ENCODE assay signal across 33 cellular contexts in the genomic region with DNA sequence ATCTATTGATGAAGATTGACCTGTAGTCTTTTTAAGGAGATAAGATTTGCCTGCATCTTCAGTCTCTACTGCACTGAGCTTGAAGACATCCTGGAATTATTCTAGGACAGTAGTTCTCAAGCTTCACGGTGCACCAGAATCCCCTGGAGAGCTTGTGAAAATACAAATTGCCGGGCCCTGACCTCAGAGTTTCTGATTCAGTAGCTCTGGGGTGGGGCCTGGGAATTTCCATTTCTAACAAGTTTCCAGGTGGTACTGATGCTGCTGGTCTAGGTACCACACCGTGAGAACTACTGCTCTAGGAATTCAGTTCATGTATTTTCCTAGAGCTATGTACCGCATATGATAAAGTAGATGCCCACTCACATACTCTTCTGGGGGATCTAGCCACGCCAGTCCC.
"Had no signal": no experiment of that assay in that cellular context is flagged by ENCODE, and none has a peak within 500 bp of the region (broad histone marks: within the 10 kb centered on the region; RNA-seq: fewer than 3 reads in every experiment).

No MANE protein-coding gene starts in this region.

- H3K36me3 ChIP-seq: brain microvascular endothelial cell, esophagus muscularis mucosa, gastrocnemius medialis, heart left ventricle, WERI-Rb-1 had no signal

- DNase-seq: activated B cell treated with CpG ODN at 0.5 μM for 24 hours; activated CD4-positive, alpha-beta T cell treated with anti-CD3 and anti-CD28 coated beads for 48 hours; activated CD4-positive, alpha-beta T cell treated with anti-CD3 and anti-CD28 coated beads, Interleukin-2, amount 50 U/mL, for 1 hour; activated CD4-positive, alpha-beta T cell treated with anti-CD3 and anti-CD28 coated beads, Interleukin-2, amount 50 U/mL, for 48 hours; activated CD8-positive, alpha-beta memory T cell treated with anti-CD3 and anti-CD28 coated beads for 24 hours; activated CD8-positive, alpha-beta T cell treated with anti-CD3 and anti-CD28 coated beads for 36 hours; activated effector memory CD4-positive, alpha-beta T cell treated with Interleukin-2 at 50 U/mL for 16 hours; activated gamma-delta T cell treated with Interleukin-2 at 50 U/mL for 16 hours; activated naive CD4-positive, alpha-beta T cell treated with anti-CD3 and anti-CD28 coated beads, Interleukin-2, amount 50 U/mL, for 16 hours; activated naive CD4-positive, alpha-beta T cell treated with Interleukin-2 at 50 U/mL for 16 hours; activated T-cell treated with anti-CD3 and anti-CD28 coated beads, Interleukin-2, amount 50 U/mL, for 4 hours; amniotic stem cell; anterior cingulate cortex; brain microvascular endothelial cell; dorsolateral prefrontal cortex; effector memory CD4-positive, alpha-beta T cell; erythroblast; foreskin keratinocyte; gastrocnemius medialis; glutamatergic neuron; heart left ventricle; T-helper 17 cell; T1000; WERI-Rb-1 had no signal

- H3K27ac Mint-ChIP-seq: activated B cell treated with CpG ODN at 0.5 μM for 24 hours; activated CD8-positive, alpha-beta T cell treated with anti-CD3 and anti-CD28 coated beads for 36 hours; activated naive CD8-positive, alpha-beta T cell; activated T-helper 17 cell treated with anti-CD3 and anti-CD28 coated beads, Interleukin-2, amount 50 U/mL, for 72 hours; dendritic cell treated with granulocyte-macrophage colony-stimulating factor and Interleukin-4, amounts not matched to agents 40 ng/mL and 50 ng/mL, for 4 days; T-helper 17 cell; T-helper 2 cell treated with Interferon-gamma antibody and Interleukin-4, amounts not matched to agents 5 μg/mL and 100 μg/mL, for 36 hours had no signal

- H3K4me1 Mint-ChIP-seq: activated T-helper 17 cell treated with anti-CD3 and anti-CD28 coated beads, Interleukin-2, amount 50 U/mL, for 72 hours; central memory CD8-positive, alpha-beta T cell had no signal

- H3K27ac ChIP-seq: brain microvascular endothelial cell, coronary artery, dorsolateral prefrontal cortex, esophagus muscularis mucosa, foreskin keratinocyte, gastrocnemius medialis, heart left ventricle, WERI-Rb-1 had no signal

- H3K4me3 Mint-ChIP-seq: activated B cell treated with CpG ODN at 0.5 μM for 24 hours; activated CD8-positive, alpha-beta T cell treated with anti-CD3 and anti-CD28 coated beads for 36 hours; activated naive CD8-positive, alpha-beta T cell; activated T-cell treated with anti-CD3 and anti-CD28 coated beads, Interleukin-2, amount 50 U/mL, for 4 hours; activated T-helper 17 cell treated with anti-CD3 and anti-CD28 coated beads, Interleukin-2, amount 50 U/mL, for 72 hours; central memory CD8-positive, alpha-beta T cell; dendritic cell treated with granulocyte-macrophage colony-stimulating factor and Interleukin-4, amounts not matched to agents 40 ng/mL and 50 ng/mL, for 4 days; T-helper 17 cell; T-helper 2 cell treated with Interferon-gamma antibody and Interleukin-4, amounts not matched to agents 5 μg/mL and 100 μg/mL, for 36 hours had no signal

- H3K4me3 ChIP-seq: coronary artery, dorsolateral prefrontal cortex, esophagus muscularis mucosa, gastrocnemius medialis, heart left ventricle had no signal

- H3K36me3 Mint-ChIP-seq: activated naive CD8-positive, alpha-beta T cell had no signal

- H3K27me3 ChIP-seq: brain microvascular endothelial cell, foreskin keratinocyte, gastrocnemius medialis had no signal

- ATAC-seq: activated CD4-positive, CD25-positive, alpha-beta regulatory T cell treated with anti-CD3 and anti-CD28 coated beads, Interleukin-2, amount 50 U/mL, for 24 hours; activated CD8-positive, alpha-beta T cell treated with anti-CD3 and anti-CD28 coated beads for 36 hours; activated T-cell treated with anti-CD3 and anti-CD28 coated beads, Interleukin-2, amount 50 U/mL, for 4 hours; activated T-helper 17 cell treated with anti-CD3 and anti-CD28 coated beads, Interleukin-2, amount 50 U/mL, for 72 hours; foreskin keratinocyte; gastrocnemius medialis; heart left ventricle; T-helper 17 cell had no signal

- H3K9me3 Mint-ChIP-seq: activated T-helper 17 cell treated with anti-CD3 and anti-CD28 coated beads, Interleukin-2, amount 50 U/mL, for 72 hours; central memory CD8-positive, alpha-beta T cell; T-helper 2 cell treated with Interferon-gamma antibody and Interleukin-4, amounts not matched to agents 5 μg/mL and 100 μg/mL, for 36 hours had no signal

- H3K27me3 Mint-ChIP-seq: activated naive CD8-positive, alpha-beta T cell had no signal

- FAIRE-seq: astrocyte had no signal

- H3K9me3 ChIP-seq: esophagus muscularis mucosa, gastrocnemius medialis had no signal

- H3K4me1 ChIP-seq: esophagus muscularis mucosa, foreskin keratinocyte, gastrocnemius medialis, heart left ventricle had no signal
